In the genomic region with DNA sequence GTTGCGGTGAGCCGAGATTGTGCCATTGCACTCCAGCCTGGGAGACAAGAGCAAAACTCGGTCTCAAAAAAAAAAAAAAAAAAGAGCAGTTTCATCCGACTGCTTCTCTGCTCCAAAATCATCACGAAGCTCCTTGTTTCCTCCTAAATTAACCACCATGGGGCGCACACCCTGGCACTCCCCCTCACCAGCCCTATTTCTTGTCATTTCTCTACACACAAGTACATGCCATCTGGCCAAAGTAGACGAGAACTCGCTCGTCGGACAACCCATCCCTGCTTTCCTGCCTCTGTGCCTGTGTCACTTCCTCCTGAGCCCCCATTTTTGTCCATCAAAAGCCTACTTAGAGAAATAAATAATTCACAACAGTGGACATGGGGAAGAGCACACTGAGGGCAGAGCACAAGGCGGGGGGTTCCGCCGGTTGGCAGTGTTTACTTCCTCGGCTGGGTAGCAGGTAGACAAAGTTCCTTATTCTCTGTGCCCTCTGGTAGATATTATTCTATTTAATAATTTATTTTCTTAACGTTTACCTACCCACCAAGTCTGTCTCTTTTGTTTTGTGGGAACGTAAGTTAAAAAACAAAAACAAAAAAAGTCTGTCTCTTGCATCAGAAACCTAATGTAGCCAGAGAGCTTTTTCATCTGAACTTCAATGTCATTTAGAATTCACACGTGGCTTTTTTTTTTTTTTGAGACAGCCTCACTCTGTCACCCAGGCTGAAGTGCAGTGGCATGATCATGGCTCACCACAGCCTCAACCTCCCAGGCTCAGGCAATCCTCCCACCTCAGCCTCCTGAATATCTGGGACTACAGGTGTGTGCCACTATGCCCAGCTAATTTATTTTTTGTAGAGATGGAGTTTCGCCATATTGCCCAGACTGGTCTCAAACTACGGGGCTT, we compare ENCODE assay signal across 10 cellular contexts. TPM values are rescaled to one million over a fixed set of nuclear protein-coding genes. Genes with fewer than 3 reads are reported as not detected.
DNase-seq lines count a peak whose midpoint lies in the region; ATAC-seq, FAIRE-seq and TF ChIP-seq lines count a peak whose summit lies in the region.
"Had no signal": no experiment of that assay in that cellular context is flagged by ENCODE, and none has a peak within 500 bp of the region (broad histone marks: within the 10 kb centered on the region; RNA-seq: fewer than 3 reads in every experiment).

No MANE protein-coding gene starts in this region.

- FAIRE-seq in GM12878 (lab: Jason Lieb, UNC), result no peak

- H3K27ac ChIP-seq in KOPT-K1 (ENCODE audit: low read depth, low read length, poor library complexity, severe bottlenecking) (peak overlapping the region; percentile 10), GM12878 (ENCODE audit: control insufficient read depth, insufficient read depth) (0 out of 2 replicates have a peak overlapping the region, but pooled peaks have one; percentile 22)

- H3K79me2 ChIP-seq in GM12878 (ENCODE audit: control insufficient read depth, insufficient read depth, low read length), result peaks cover 65% of the 10 kb centered on the region

- DNase-seq in CD1c-positive myeloid dendritic cell (ENCODE audit: extremely low spot score) (peak; percentile 21), GM12878 (ENCODE audit: low read depth, low spot score) (no peak), NCI-H1694 (lab: John Stamatoyannopoulos, UW) (no peak), SHP77 (lab: John Stamatoyannopoulos, UW) (no peak)
- no peak for DNase-seq in naive thymus-derived CD8-positive, alpha-beta T cell
- DNase-seq: dermis blood vessel endothelial cell, NCI-H510A had no signal

- TF ChIP-seq EP300 in GM12878 (IDR thresholded peaks at IDR 0.05; ENCODE audit: borderline replicate concordance in 1 of 2, control insufficient read depth in 1 of 2, low read depth in 2 of 2, low read length in 2 of 2), result no peak

- intact Hi-C loops in GM12878 (cut with micrococcal nuclease; ENCODE audit: unreplicated experiment), result loop anchor here (10.0 kb wide), 1 partner anchor 1885 kb away; no protein-coding TSS in a partner anchor

- ATAC-seq in GM12878, result no peak
- ATAC-seq in naive thymus-derived CD8-positive, alpha-beta T cell, result no peak
- no peak for ATAC-seq in GM21390 (IDR thresholded peaks at IDR 0.05; ENCODE audit: unreplicated experiment)
- no peak for ATAC-seq in HG03045 (IDR thresholded peaks at IDR 0.05; ENCODE audit: unreplicated experiment)

- TF ChIP-seq POLR2A in GM12878 (IDR thresholded peaks at IDR 0.05; ENCODE audit: low read depth, low read length), result no peak

- peak overlapping the region; percentile 45 to 85 (median 78) for H3K4me3 Mint-ChIP-seq in naive thymus-derived CD8-positive, alpha-beta T cell

- peaks cover 31 to 94% (median 86%) of the 10 kb centered on the region in 4 donors for H3K4me1 Mint-ChIP-seq in naive thymus-derived CD8-positive, alpha-beta T cell

- no peaks in the 10 kb centered on the region for H3K27me3 ChIP-seq in GM12878 (replicated peaks in 1 of 2; ENCODE audit: control insufficient read depth in 2 of 2, insufficient read depth in 2 of 2, low read length in 1 of 2)

- no TSS peak for BruUV-seq in GM12878 (replicated peaks; lab: Mats Ljungman, UMichigan)

- SMC1A ChIA-PET in GM12878 (lab: Charles Lee; ENCODE audit: uncharacterized antibody, unreplicated experiment), result interaction anchor here (1.2 to 7.6 kb wide), 12 partner anchors 10 to 333 kb away, joined by 4 to 64 read pairs (median 6); no protein-coding TSS in a partner anchor

- H3K9me3 ChIP-seq in KOPT-K1 (ENCODE audit: insufficient read depth, low read length, poor library complexity, severe bottlenecking) (no peaks in the 10 kb centered on the region), GM12878 (replicated peaks; ENCODE audit: control insufficient read depth, insufficient read depth, low read length) (no peaks in the 10 kb centered on the region)

- H3K36me3 Mint-ChIP-seq in naive thymus-derived CD8-positive, alpha-beta T cell, result peaks cover 0 to 10% (median 0%) of the 10 kb centered on the region in 3 donors

- TF ChIP-seq CTCF in GM12878 (IDR thresholded peaks at IDR 0.05 in 2 of 3, conservative IDR thresholded peaks at IDR 0.05 in 1 of 3; ENCODE audit: control insufficient read depth in 2 of 3, extremely low read depth in 1 of 3, insufficient read depth in 1 of 3, low read depth in 3 of 3, low read length in 3 of 3), result no peak

- no peaks in the 10 kb centered on the region for H3K27me3 Mint-ChIP-seq in naive thymus-derived CD8-positive, alpha-beta T cell

- CTCF ChIA-PET in GM12878 (lab: Yijun Ruan, JAX), result interaction anchor here (1.6 to 12.3 kb wide), 6 partner anchors 8 to 63 kb away, joined by 3 to 107 read pairs (median 8); no protein-coding TSS in a partner anchor

- in situ Hi-C loops in GM12878 (cut with MboI), result no loop called here

- H3K4me3 ChIP-seq in GM12878, result no peak overlapping the region

- H3K9ac ChIP-seq in GM12878 (ENCODE audit: control insufficient read depth, insufficient read depth, low read length), result peak overlapping the region; percentile 17; the same call in 1 of the 2 replicates

- TF ChIP-seq RAD21 in GM12878 (IDR thresholded peaks at IDR 0.05; ENCODE audit: insufficient read depth, low read depth, low read length), result no peak

- 79% methylated on average over 16 of the region's 19 CpGs for WGBS in GM12878 (ENCODE audit: insufficient coverage, insufficient replicate concordance, low lambda C conversion rate, missing lambda C conversion rate)

- no peaks in the 10 kb centered on the region; the same call in 1 of the 2 replicates for H4K20me1 ChIP-seq in GM12878 (ENCODE audit: control insufficient read depth, insufficient read depth)

- POLR2A ChIA-PET in GM12878 (lab: Charles Lee), result interaction anchor here (0.7 to 4.5 kb wide), 7 partner anchors 8 to 344 kb away, joined by 3 to 23 read pairs (median 12); partner anchors contain the start of gene MTRFR
- POLR2A ChIA-PET in naive thymus-derived CD8-positive, alpha-beta T cell (lab: Charles Lee), result interaction anchor here (0.6 to 3.0 kb wide), 6 partner anchors 9 to 475 kb away, joined by 3 to 21 read pairs (median 4); no protein-coding TSS in a partner anchor

- H3K4me2 ChIP-seq in GM12878 (ENCODE audit: control insufficient read depth, insufficient read depth), result peak overlapping the region; percentile 73

- H3K36me3 ChIP-seq in KOPT-K1 (ENCODE audit: insufficient read depth, low read length) (peaks cover 6% of the 10 kb centered on the region; the same call in 1 of the 2 replicates), GM12878 (ENCODE audit: control insufficient read depth in 2 of 2, insufficient read depth in 2 of 2, low read length in 1 of 2) (no peaks in the 10 kb centered on the region)

- RAD21 ChIA-PET in GM12878 (lab: Charles Lee; ENCODE audit: unreplicated experiment), result interaction anchor here (0.7 to 3.2 kb wide), 11 partner anchors 9 to 389 kb away, joined by 3 to 17 read pairs (median 4); partner anchors contain the start of gene ZCCHC8

- peaks cover 36% of the 10 kb centered on the region for H3K4me1 ChIP-seq in GM12878 (ENCODE audit: control insufficient read depth, insufficient read depth, low read length)

- no peaks in the 10 kb centered on the region for H3K9me3 Mint-ChIP-seq in naive thymus-derived CD8-positive, alpha-beta T cell

- peak overlapping the region; percentile 64 to 99 (median 94) for H3K27ac Mint-ChIP-seq in naive thymus-derived CD8-positive, alpha-beta T cell

- H2AFZ ChIP-seq in GM12878 (ENCODE audit: control insufficient read depth, low read depth, low read length), result no peak overlapping the region

RNA-seq across cellular contexts. Expression of gene VPS37B, which starts 6.0 kb away (rescaled TPM):
- total RNA-seq in GM12878 (2013; cell fraction: nucleolus; rRNA removed), result 54.9 and 58.5 TPM in 2 replicates
- 47.5 and 53.3 TPM in 2 replicates for total RNA-seq in GM12878 (2014; rRNA removed)
- total RNA-seq in GM12878 (2014; rRNA removed; fragmentation: Illumina TruSeq; extraction: Trizol), result 22.3 and 26.5 TPM in 2 replicates
- total RNA-seq in GM12878 (2021), result 68.6 and 68.7 TPM in 2 replicates
- 7.5 TPM for polyA plus RNA-seq in GM12878 (2011; ENCODE audit: low read depth)
- polyA plus RNA-seq in GM12878 (2011; rRNA removed), result 11.7 and 13.0 TPM in 2 replicates
- polyA plus RNA-seq in GM12878 (2011; cell fraction: cytosol; rRNA removed), result 22.7 and 26.9 TPM in 2 replicates
- polyA plus RNA-seq in GM12878 (2011; cell fraction: nucleus; rRNA removed), result 24.3 and 28.7 TPM in 2 replicates
- polyA plus RNA-seq in GM12878 (2012), result 18.5 and 21.4 TPM in 2 replicates
- polyA plus RNA-seq in GM12878 (2014; fragmentation: Illumina TruSeq; extraction: Trizol), result 20.1 and 29.5 TPM in 2 replicates
- polyA plus RNA-seq in GM12878 (2014; fragmentation: Nextera tagmentation; extraction: Ambion mirVana), result 1 to 10 TPM in 1 of 2 experiments, under 1 TPM in 1; 0.66 to 1.7 TPM
- polyA plus RNA-seq in GM12878 (2014; rRNA removed), result 54.0 and 63.8 TPM in 2 replicates
- polyA plus RNA-seq in GM12878 (2016; fragmentation: Nextera tagmentation; extraction: Ambion mirVana), result 10 to 100 TPM; 49.7 to 52.6 TPM
- polyA minus RNA-seq in GM12878 (2011; rRNA and poly(A)+ RNA removed), result 10.7 and 17.4 TPM in 2 replicates
- 11.3 and 11.4 TPM in 2 replicates for polyA minus RNA-seq in GM12878 (2011; cell fraction: cytosol; rRNA and poly(A)+ RNA removed)
- polyA minus RNA-seq in GM12878 (2011; cell fraction: nucleus; rRNA and poly(A)+ RNA removed), result 8.9 and 18.9 TPM in 2 replicates
- 10 to 100 TPM; 36.4 to 37.2 TPM for total RNA-seq in naive thymus-derived CD8-positive, alpha-beta T cell
- 10 to 100 TPM; 15.2 to 19.4 (median 19.3) TPM for polyA plus RNA-seq in naive thymus-derived CD8-positive, alpha-beta T cell

RNA-seq across cellular contexts. Expression of gene HIP1R, which starts 54.7 kb away (rescaled TPM):
- total RNA-seq in GM12878 (2013; cell fraction: nucleolus; rRNA removed), result 18.6 and 21.9 TPM in 2 replicates
- 23.3 and 27.7 TPM in 2 replicates for total RNA-seq in GM12878 (2014; rRNA removed)
- 6.9 and 10.2 TPM in 2 replicates for total RNA-seq in GM12878 (2014; rRNA removed; fragmentation: Illumina TruSeq; extraction: Trizol)
- total RNA-seq in GM12878 (2021), result 20.7 and 21.7 TPM in 2 replicates
- polyA plus RNA-seq in GM12878 (2011; ENCODE audit: low read depth), result 3.2 TPM
- 1.1 and 1.6 TPM in 2 replicates for polyA plus RNA-seq in GM12878 (2011; rRNA removed)
- 1.1 and 3.2 TPM in 2 replicates for polyA plus RNA-seq in GM12878 (2011; cell fraction: cytosol; rRNA removed)
- 17.7 and 27.4 TPM in 2 replicates for polyA plus RNA-seq in GM12878 (2011; cell fraction: nucleus; rRNA removed)
- 5.7 and 6.6 TPM in 2 replicates for polyA plus RNA-seq in GM12878 (2012)
- polyA plus RNA-seq in GM12878 (2014; fragmentation: Illumina TruSeq; extraction: Trizol), result 3.4 and 10.4 TPM in 2 replicates
- polyA plus RNA-seq in GM12878 (2014; fragmentation: Nextera tagmentation; extraction: Ambion mirVana), result under 1 TPM; 0.18 to 0.35 TPM
- polyA plus RNA-seq in GM12878 (2014; rRNA removed), result 19.9 and 20.8 TPM in 2 replicates
- polyA plus RNA-seq in GM12878 (2016; fragmentation: Nextera tagmentation; extraction: Ambion mirVana), result 10 to 100 TPM; 12.9 to 14.4 TPM
- polyA minus RNA-seq in GM12878 (2011; rRNA and poly(A)+ RNA removed), result 1.9 and 5.3 TPM in 2 replicates
- 1.1 and 1.2 TPM in 2 replicates for polyA minus RNA-seq in GM12878 (2011; cell fraction: cytosol; rRNA and poly(A)+ RNA removed)
- 3.9 and 4.6 TPM in 2 replicates for polyA minus RNA-seq in GM12878 (2011; cell fraction: nucleus; rRNA and poly(A)+ RNA removed)
- total RNA-seq in naive thymus-derived CD8-positive, alpha-beta T cell, result 100 to 1,000 TPM; 142 to 144 TPM
- 10 to 100 TPM in 2 of 3 donors, 1 to 10 TPM in 1; 4.7 to 16.7 (median 12.9) TPM for polyA plus RNA-seq in naive thymus-derived CD8-positive, alpha-beta T cell

Comparison
In these comparisons a context has a peak if more than half of its experiments do, and no peak if none do; other contexts are left out.
1. RNA of gene HIP1R, which starts 54.7 kb away (total RNA-seq): 142 to 144 TPM in naive thymus-derived CD8-positive, alpha-beta T cell; 6.9 to 27.7 TPM in GM12878; every median in the first group is over 4 times any median in the second.